In the genomic region with DNA sequence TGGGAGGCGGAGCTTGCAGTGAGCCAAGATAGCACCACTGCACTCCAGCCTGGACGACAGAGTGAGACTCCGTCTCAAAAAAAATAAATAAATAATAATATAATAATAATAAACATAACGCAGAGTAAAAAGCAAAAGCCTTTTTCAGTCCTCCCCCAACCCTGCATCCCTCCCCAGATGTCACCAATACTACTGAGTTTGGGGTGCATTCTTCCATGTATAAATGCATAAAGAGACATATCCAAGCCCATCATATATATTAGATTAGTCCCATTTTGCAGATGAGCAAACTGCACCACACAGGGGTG, we compare ENCODE assay signal across 1 cellular context.
TF ChIP-seq lines count a peak whose summit lies in the region.

No MANE protein-coding gene starts in this region.

TF ChIP-seq in GM12878, 131 proteins besides CTCF, POLR2A, EP300 and RAD21:
- TF ChIP-seq IKZF1 (conservative IDR thresholded peaks at IDR 0.05): no peak
- TF ChIP-seq, protein P1, sequence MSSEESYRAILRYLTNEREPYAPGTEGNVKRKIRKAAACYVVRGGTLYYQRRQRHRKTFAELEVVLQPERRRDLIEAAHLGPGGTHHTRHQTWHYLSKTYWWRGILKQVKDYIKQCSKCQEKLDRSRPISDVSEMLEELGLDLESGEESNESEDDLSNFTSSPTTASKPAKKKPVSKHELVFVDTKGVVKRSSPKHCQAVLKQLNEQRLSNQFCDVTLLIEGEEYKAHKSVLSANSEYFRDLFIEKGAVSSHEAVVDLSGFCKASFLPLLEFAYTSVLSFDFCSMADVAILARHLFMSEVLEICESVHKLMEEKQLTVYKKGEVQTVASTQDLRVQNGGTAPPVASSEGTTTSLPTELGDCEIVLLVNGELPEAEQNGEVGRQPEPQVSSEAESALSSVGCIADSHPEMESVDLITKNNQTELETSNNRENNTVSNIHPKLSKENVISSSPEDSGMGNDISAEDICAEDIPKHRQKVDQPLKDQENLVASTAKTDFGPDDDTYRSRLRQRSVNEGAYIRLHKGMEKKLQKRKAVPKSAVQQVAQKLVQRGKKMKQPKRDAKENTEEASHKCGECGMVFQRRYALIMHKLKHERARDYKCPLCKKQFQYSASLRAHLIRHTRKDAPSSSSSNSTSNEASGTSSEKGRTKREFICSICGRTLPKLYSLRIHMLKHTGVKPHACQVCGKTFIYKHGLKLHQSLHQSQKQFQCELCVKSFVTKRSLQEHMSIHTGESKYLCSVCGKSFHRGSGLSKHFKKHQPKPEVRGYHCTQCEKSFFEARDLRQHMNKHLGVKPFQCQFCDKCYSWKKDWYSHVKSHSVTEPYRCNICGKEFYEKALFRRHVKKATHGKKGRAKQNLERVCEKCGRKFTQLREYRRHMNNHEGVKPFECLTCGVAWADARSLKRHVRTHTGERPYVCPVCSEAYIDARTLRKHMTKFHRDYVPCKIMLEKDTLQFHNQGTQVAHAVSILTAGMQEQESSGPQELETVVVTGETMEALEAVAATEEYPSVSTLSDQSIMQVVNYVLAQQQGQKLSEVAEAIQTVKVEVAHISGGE (CRISPR knock-in tag; IDR thresholded peaks at IDR 0.05): no peak
- TF ChIP-seq ZBED1 (IDR thresholded peaks at IDR 0.05; ENCODE audit: borderline replicate concordance): no peak
- no peak for TF ChIP-seq SMAD1 (IDR thresholded peaks at IDR 0.05; ENCODE audit: low read depth, partially characterized antibody)
- no peak for TF ChIP-seq CBFB (IDR thresholded peaks at IDR 0.05; ENCODE audit: low read depth)
- no peak for TF ChIP-seq CHD2 (IDR thresholded peaks at IDR 0.05; ENCODE audit: borderline replicate concordance, low read depth, low read length)
- no peak for TF ChIP-seq BRCA1 (IDR thresholded peaks at IDR 0.05; ENCODE audit: low read depth, low read length)
- no peak for TF ChIP-seq CBX5 (IDR thresholded peaks at IDR 0.05; ENCODE audit: low read depth)
- TF ChIP-seq HDAC6 (IDR thresholded peaks at IDR 0.05; ENCODE audit: unreplicated experiment): no peak
- TF ChIP-seq LARP7 (IDR thresholded peaks at IDR 0.05): no peak
